ENCODE assay signal across 8 cellular contexts in the genomic region with DNA sequence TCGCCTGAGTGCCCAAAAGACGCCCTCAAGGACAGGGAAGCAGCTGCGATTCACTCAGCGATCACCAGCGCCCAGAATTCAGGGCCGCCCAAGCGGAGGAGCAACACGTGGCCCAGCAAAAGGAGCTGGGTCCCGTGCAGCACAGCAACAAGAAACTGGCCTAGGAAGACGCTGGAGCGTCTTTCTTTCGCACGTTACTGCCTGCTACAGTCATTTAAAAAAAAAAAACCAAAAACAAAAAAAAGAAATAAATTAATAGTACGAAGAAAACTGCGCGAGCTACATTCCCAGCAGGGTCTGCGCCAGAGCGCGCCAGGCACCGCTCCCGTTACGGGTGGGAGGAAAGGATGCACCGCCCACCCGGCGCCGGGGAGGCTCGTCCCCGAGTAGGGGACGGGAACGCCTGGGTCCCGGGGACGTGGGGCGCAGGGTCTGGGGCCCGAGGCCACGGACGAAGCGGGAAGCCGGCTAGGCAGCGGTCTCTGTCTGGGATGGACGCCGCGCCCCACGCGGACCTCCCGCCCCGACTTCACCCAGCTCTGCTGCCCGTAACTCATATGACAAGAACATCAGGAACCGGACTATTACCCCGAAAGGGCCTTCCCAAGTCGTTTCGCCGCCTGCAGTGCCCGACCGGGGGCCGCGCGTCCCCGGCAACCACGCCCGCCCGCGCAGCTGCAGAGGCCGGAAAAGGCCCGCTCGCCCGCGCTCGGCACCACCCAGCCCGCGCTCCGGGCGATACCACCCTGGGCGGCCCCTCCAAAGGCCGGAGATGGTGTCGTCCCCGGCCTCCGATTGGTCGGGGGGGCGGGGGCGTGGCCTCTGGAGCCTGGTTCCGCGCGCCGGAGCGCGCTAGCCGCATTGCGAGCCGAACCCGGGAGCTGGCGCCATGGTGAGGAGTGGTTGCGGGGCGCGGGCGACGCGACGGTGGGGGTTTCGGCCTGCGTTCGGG. TPM values are rescaled to one million over a fixed set of nuclear protein-coding genes. Genes with fewer than 3 reads are reported as not detected.
DNase-seq lines count a peak whose midpoint lies in the region; TF ChIP-seq lines count a peak whose summit lies in the region.

A gene with protein sequence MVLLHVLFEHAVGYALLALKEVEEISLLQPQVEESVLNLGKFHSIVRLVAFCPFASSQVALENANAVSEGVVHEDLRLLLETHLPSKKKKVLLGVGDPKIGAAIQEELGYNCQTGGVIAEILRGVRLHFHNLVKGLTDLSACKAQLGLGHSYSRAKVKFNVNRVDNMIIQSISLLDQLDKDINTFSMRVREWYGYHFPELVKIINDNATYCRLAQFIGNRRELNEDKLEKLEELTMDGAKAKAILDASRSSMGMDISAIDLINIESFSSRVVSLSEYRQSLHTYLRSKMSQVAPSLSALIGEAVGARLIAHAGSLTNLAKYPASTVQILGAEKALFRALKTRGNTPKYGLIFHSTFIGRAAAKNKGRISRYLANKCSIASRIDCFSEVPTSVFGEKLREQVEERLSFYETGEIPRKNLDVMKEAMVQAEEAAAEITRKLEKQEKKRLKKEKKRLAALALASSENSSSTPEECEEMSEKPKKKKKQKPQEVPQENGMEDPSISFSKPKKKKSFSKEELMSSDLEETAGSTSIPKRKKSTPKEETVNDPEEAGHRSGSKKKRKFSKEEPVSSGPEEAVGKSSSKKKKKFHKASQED (plus strand): TSS at position 861 of the 952 bp plus-strand sequence. CDS start 29 bp downstream, at position 890.

- peaks cover 57% of the 10 kb centered on the region for H3F3A ChIP-seq in MM.1S (ENCODE audit: insufficient read depth, low read length)
- peaks cover 67% of the 10 kb centered on the region for H3F3A ChIP-seq in neural progenitor cell (ENCODE audit: low read depth)

- H3K9me2 ChIP-seq in MM.1S (replicated peaks; ENCODE audit: insufficient read depth, low read length), result no peaks in the 10 kb centered on the region

- peak within 1 kb of the TSS; percentile 76 for H3K4me2 ChIP-seq in MM.1S (ENCODE audit: low read depth, low read length)
- H3K4me2 ChIP-seq in neural progenitor cell, result peak within 1 kb of the TSS; percentile 98

- TF ChIP-seq CTCF in MM.1S (IDR thresholded peaks at IDR 0.05; ENCODE audit: low read length) (no peak), fibroblast of villous mesenchyme (IDR thresholded peaks at IDR 0.05; ENCODE audit: insufficient read depth, low read depth, low read length) (no peak), neural progenitor cell (IDR thresholded peaks at IDR 0.05) (no peak)

- H3K9ac ChIP-seq in ES-I3 (ENCODE audit: low read depth, low read length) (peak within 1 kb of the TSS; percentile 73), MM.1S (ENCODE audit: low read length) (peak within 1 kb of the TSS; percentile 99), neural progenitor cell (peak within 1 kb of the TSS; percentile 61), stomach smooth muscle (ENCODE audit: low read length in 2 of 2) (peak within 1 kb of the TSS; percentile 90 to 95)

- H3K27me3 Mint-ChIP-seq in neural progenitor cell (ENCODE audit: insufficient read depth, low read depth), result no peaks in the 10 kb centered on the region

- in situ Hi-C loops in HAP-1 (cut with MboI; ENCODE audit: low sequenced_read_pairs), result no loop called here

- H3K4me1 ChIP-seq in ES-I3 (ENCODE audit: insufficient read depth, low read length), result peaks cover 4% of the 10 kb centered on the region; the same call in 1 of the 2 replicates
- peaks cover 16% of the 10 kb centered on the region for H3K4me1 ChIP-seq in HAP-1
- H3K4me1 ChIP-seq in MM.1S (ENCODE audit: low read length), result peaks cover 12% of the 10 kb centered on the region
- peaks cover 22% of the 10 kb centered on the region for H3K4me1 ChIP-seq in neural progenitor cell
- peaks cover 17% of the 10 kb centered on the region for H3K4me1 ChIP-seq in stomach smooth muscle (ENCODE audit: control insufficient read depth, insufficient read depth, low read length)

- H3K27ac Mint-ChIP-seq in neural progenitor cell, result no peak within 1 kb of the TSS

- DNase-seq in HAP-1 (ENCODE audit: low spot score in 2 of 2), result peak; percentile 86 to 95
- peak; percentile 91 for DNase-seq in MM.1S
- peak; percentile 88 for DNase-seq in SIG-M5 treated with dmso at 0.1 percent for 504 hours (lab: John Stamatoyannopoulos, UW; ENCODE audit: unreplicated experiment)
- peak; percentile 94 for DNase-seq in activated gamma-delta T cell treated with Interleukin-2 at 50 U/mL for 16 hours
- peak; percentile 92 for DNase-seq in fibroblast of villous mesenchyme (ENCODE audit: low read depth)
- peak; percentile 94 for DNase-seq in neural progenitor cell (ENCODE audit: low spot score)

- peaks cover 17% of the 10 kb centered on the region for H3K4me1 Mint-ChIP-seq in neural progenitor cell

- H3K36me3 Mint-ChIP-seq in neural progenitor cell, result peaks cover 23% of the 10 kb centered on the region

- H3K4me3 Mint-ChIP-seq in neural progenitor cell, result peak within 1 kb of the TSS; percentile 94

- peak within 1 kb of the TSS; percentile 71 for H2AFZ ChIP-seq in MM.1S (ENCODE audit: low read length)
- peak within 1 kb of the TSS; percentile 85 for H2AFZ ChIP-seq in neural progenitor cell (replicated peaks)

- H3K27ac ChIP-seq in MM.1S (ENCODE audit: low read length), result peak within 1 kb of the TSS; percentile 92
- peak within 1 kb of the TSS; percentile 72 for H3K27ac ChIP-seq in neural progenitor cell
- peak within 1 kb of the TSS; percentile 82 for H3K27ac ChIP-seq in stomach smooth muscle (ENCODE audit: low read length)

- H3K9me3 ChIP-seq in ES-I3 (ENCODE audit: control insufficient read depth, insufficient read depth, low read length) (no peaks in the 10 kb centered on the region), HAP-1 (no peaks in the 10 kb centered on the region), MM.1S (replicated peaks; ENCODE audit: insufficient read depth, low read length) (no peaks in the 10 kb centered on the region), neural progenitor cell (ENCODE audit: low read depth) (no peaks in the 10 kb centered on the region), stomach smooth muscle (ENCODE audit: control insufficient read depth in 2 of 2, low read length in 2 of 2) (no peaks in the 10 kb centered on the region)

- H3K36me3 ChIP-seq in ES-I3 (ENCODE audit: insufficient read depth, low read length) (peaks cover 34% of the 10 kb centered on the region), HAP-1 (replicated peaks) (peaks cover 46% of the 10 kb centered on the region), MM.1S (replicated peaks; ENCODE audit: insufficient read depth, low read length) (peaks cover 30% of the 10 kb centered on the region), neural progenitor cell (no peaks in the 10 kb centered on the region), stomach smooth muscle (ENCODE audit: control insufficient read depth in 2 of 2, insufficient read depth in 2 of 2, low read length in 2 of 2) (peaks cover 32 to 33% of the 10 kb centered on the region in 2 donors)

- no peaks in the 10 kb centered on the region for H3K9me3 Mint-ChIP-seq in neural progenitor cell

- H3K27me3 ChIP-seq in HAP-1 (ENCODE audit: low read depth) (no peaks in the 10 kb centered on the region), MM.1S (replicated peaks; ENCODE audit: insufficient read depth, low read length) (no peaks in the 10 kb centered on the region), neural progenitor cell (no peaks in the 10 kb centered on the region), stomach smooth muscle (ENCODE audit: control insufficient read depth in 1 of 2, insufficient read depth in 2 of 2, low read length in 2 of 2) (no peaks in the 10 kb centered on the region)

- peak within 1 kb of the TSS; percentile 97 for H3K4me3 ChIP-seq in HAP-1
- H3K4me3 ChIP-seq in MM.1S (ENCODE audit: low read length), result peak within 1 kb of the TSS; percentile 86
- H3K4me3 ChIP-seq in fibroblast of villous mesenchyme (ENCODE audit: low read depth, low read length), result peak within 1 kb of the TSS; percentile 86
- H3K4me3 ChIP-seq in neural progenitor cell, result peak within 1 kb of the TSS; percentile 83
- H3K4me3 ChIP-seq in stomach smooth muscle (ENCODE audit: low read length in 2 of 2), result peak within 1 kb of the TSS; percentile 95 to 99

- H3K79me2 ChIP-seq in MM.1S (ENCODE audit: low read length) (peaks cover 54% of the 10 kb centered on the region), neural progenitor cell (ENCODE audit: low read depth) (peaks cover 56% of the 10 kb centered on the region)

- H4K20me1 ChIP-seq in MM.1S (ENCODE audit: insufficient read depth, low read length), result peaks cover 39% of the 10 kb centered on the region
- H4K20me1 ChIP-seq in neural progenitor cell (ENCODE audit: low read depth), result peaks cover 42% of the 10 kb centered on the region

RNA-seq across cellular contexts. Expression of the gene that starts here (rescaled TPM):
- total RNA-seq in fibroblast of villous mesenchyme (115 and 127 TPM in 2 replicates), neural progenitor cell (ENCODE audit: low replicate concordance) (246 and 288 TPM in 2 replicates)

Comparison
In these comparisons a context has a peak if more than half of its experiments do, and no peak if none do; other contexts are left out.
1. Peak in every context shown above with its lines: DNase-seq, H3K4me3 ChIP-seq and H3K27ac ChIP-seq.